14 cellular contexts compared by ENCODE assay signal in genomic region chr7:138074121-138074520, GRCh38. TPM values are rescaled to one million over a fixed set of nuclear protein-coding genes. Genes with fewer than 3 reads are reported as not detected.
"Had no signal": no experiment of that assay in that cellular context is flagged by ENCODE, and none has a peak within 500 bp of the region (broad histone marks: within the 10 kb centered on the region; RNA-seq: fewer than 3 reads in every experiment).

No MANE protein-coding gene starts in this region.

- H3K27ac ChIP-seq: colonic mucosa, heart right ventricle, left ventricle myocardium inferior, sigmoid colon, transverse colon had no signal

- H3K4me3 ChIP-seq: colonic mucosa, heart right ventricle, left ventricle myocardium inferior, sigmoid colon, smooth muscle cell, transverse colon had no signal

- H3K36me3 ChIP-seq: colonic mucosa, heart right ventricle, left ventricle myocardium inferior, sigmoid colon, transverse colon had no signal

- ATAC-seq: activated T-helper 17 cell treated with anti-CD3 and anti-CD28 coated beads, Interleukin-2, amount 50 U/mL, for 72 hours; heart right ventricle; stimulated activated memory B cell treated with anti-CD40 and anti-IgM and Interleukin-4, amounts not matched to agents 10 μg/mL and 1 μg/mL and 100 μg/mL, for 72 hours had no signal

- H3K4me2 ChIP-seq: smooth muscle cell had no signal

- H3K4me1 ChIP-seq: colonic mucosa, heart right ventricle, left ventricle myocardium inferior, sigmoid colon, transverse colon had no signal

- DNase-seq: activated CD4-positive, alpha-beta T cell treated with anti-CD3 and anti-CD28 coated beads for 1 hour; activated T-cell treated with anti-CD3 and anti-CD28 coated beads, Interleukin-2, amount 50 U/mL, for 24 hours; colonic mucosa; heart right ventricle; left ventricle myocardium inferior; occipital lobe; sigmoid colon; stimulated activated CD4-positive, alpha-beta T cell treated with anti-CD3 and anti-CD28 coated beads, Interleukin-15, amount 100 ng/mL, for 24 hours; T-helper 9 cell; transverse colon had no signal

- H3K27me3 ChIP-seq: colonic mucosa, heart right ventricle, sigmoid colon, transverse colon had no signal

- H3K9me3 ChIP-seq: colonic mucosa, transverse colon had no signal

RNA-seq across cellular contexts. Expression of gene AKR1D1, which starts 2.1 kb away (rescaled TPM):
- polyA plus RNA-seq: heart right ventricle, keratinocyte, sigmoid colon, smooth muscle cell had no signal
